In genomic region chr7:119377861-119378260, GRCh38 we compare ENCODE assay signal across 8 cellular contexts.
"Had no signal": no experiment of that assay in that cellular context is flagged by ENCODE, and none has a peak within 500 bp of the region (broad histone marks: within the 10 kb centered on the region; RNA-seq: fewer than 3 reads in every experiment).

No MANE protein-coding gene starts in this region.

- ATAC-seq: GM12878 had no signal

- FAIRE-seq: G401.6, GM12878, GM12891, GM12892, GM18507, GM19239 had no signal

- H3K4me3 ChIP-seq: GM12878 had no signal

- DNase-seq: GDM1, GF-D8 had no signal
